ENCODE assay signal across 19 cellular contexts in the genomic region with DNA sequence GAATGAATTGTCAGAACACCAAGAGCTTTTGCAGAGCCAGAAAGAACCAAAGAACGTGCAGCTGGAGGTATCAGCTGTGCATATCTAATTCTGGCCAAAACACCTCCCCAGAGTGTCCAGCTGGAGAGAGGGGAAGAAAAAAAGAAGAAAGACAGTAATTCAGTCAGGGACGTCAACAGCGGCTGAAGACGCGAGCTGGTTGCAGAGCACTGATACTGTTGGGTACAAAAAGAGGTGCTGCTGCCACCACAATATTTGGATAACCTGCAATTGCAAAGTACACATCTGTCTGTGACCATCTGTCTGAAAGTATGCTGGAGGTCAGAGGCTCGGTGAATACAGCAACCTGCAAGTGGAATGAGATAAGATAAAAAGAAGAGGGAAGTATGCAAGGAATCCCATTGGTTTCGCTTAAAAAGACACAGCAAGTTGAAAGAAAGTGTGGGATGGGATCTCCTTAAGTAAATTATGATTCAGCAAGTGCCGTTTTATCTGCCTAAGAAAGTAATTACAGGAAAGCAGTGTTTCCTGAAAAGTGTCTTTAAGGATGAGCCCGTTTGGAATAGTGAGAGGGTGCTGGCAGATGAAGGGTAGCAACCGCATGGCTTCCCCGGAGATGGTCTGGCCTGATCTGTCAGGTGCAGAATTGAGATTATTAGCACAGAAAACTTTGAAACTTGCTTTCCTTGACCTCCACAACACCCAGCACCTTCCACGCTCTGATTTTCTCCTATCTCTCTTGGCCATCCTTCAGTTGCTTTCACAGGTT.
DNase-seq lines count a peak whose midpoint lies in the region; ATAC-seq, FAIRE-seq and TF ChIP-seq lines count a peak whose summit lies in the region.
"Had no signal": no experiment of that assay in that cellular context is flagged by ENCODE, and none has a peak within 500 bp of the region (broad histone marks: within the 10 kb centered on the region; RNA-seq: fewer than 3 reads in every experiment).

No MANE protein-coding gene starts in this region.

- no peaks in the 10 kb centered on the region for H4K20me1 ChIP-seq in PC-3 (ENCODE audit: low read length)

- ATAC-seq in HG02759 (IDR thresholded peaks at IDR 0.05; ENCODE audit: unreplicated experiment) (peak; percentile 31), PC-3 (no peak), right lobe of liver (peak; percentile 58 to 91 (median 82))
- ATAC-seq: body of pancreas, esophagus mucosa had no signal

- DNase-seq in GM12892 (ENCODE audit: insufficient read length): no peak
- DNase-seq in PC-3: peak; percentile 16
- DNase-seq in right lobe of liver: no peak
- no peak for DNase-seq in LoVo (ENCODE audit: low spot score)
- DNase-seq in NCI-H526 treated with DMSO at 0.1 percent for 48 hours (lab: John Stamatoyannopoulos, UW): no peak
- DNase-seq in GM19240 (ENCODE audit: insufficient read length, low spot score): no peak
- no peak for DNase-seq in HCEC 1CT
- DNase-seq: activated CD4-positive, CD25-positive, alpha-beta regulatory T cell; activated naive CD4-positive, alpha-beta T cell; BE2C; body of pancreas; dermis blood vessel endothelial cell; NCI-H2107; sigmoid colon; T-helper 1 cell had no signal

- TF ChIP-seq POLR2A in GM12892 (IDR thresholded peaks at IDR 0.05; ENCODE audit: low read depth, low read length): no peak
- TF ChIP-seq POLR2A in right lobe of liver (IDR thresholded peaks at IDR 0.05): no peak

- no peaks in the 10 kb centered on the region for H3F3A ChIP-seq in PC-3 (ENCODE audit: low read length, unreplicated experiment)

- H3K36me3 ChIP-seq in PC-3 (ENCODE audit: low read depth, low read length): no peaks in the 10 kb centered on the region
- no peaks in the 10 kb centered on the region for H3K36me3 ChIP-seq in right lobe of liver
- H3K36me3 ChIP-seq: BE2C, sigmoid colon had no signal

- no peaks in the 10 kb centered on the region for H3K79me2 ChIP-seq in PC-3 (ENCODE audit: low read length)

- TF ChIP-seq CTCF in PC-3 (conservative IDR thresholded peaks at IDR 0.05; ENCODE audit: low read depth, low read length) (no peak), right lobe of liver (IDR thresholded peaks at IDR 0.05) (no peak)

- no TSS peak for BruUV-seq in PC-3 (replicated peaks; lab: Mats Ljungman, UMichigan)

- peak overlapping the region; percentile 42 for H3K4me2 ChIP-seq in PC-3 (ENCODE audit: low read length)

- H3K4me1 ChIP-seq in PC-3 (ENCODE audit: insufficient read depth, low read length) (peaks cover 27% of the 10 kb centered on the region), right lobe of liver (peaks cover 0 to 7% (median 0%) of the 10 kb centered on the region in 4 donors)
- H3K4me1 ChIP-seq: BE2C, sigmoid colon had no signal

- intact Hi-C loops in PC-3 (cut with micrococcal nuclease): no loop called here
- intact Hi-C loops in right lobe of liver (cut with DNase I): no loop called here

- POLR2A ChIA-PET in PC-3 (lab: Charles Lee; ENCODE audit: unreplicated experiment): interaction anchor here (0.6 kb wide), 1 partner anchor 189 kb away, joined by 5 read pairs; no protein-coding TSS in a partner anchor

- peak; percentile 72 for FAIRE-seq in GM12892 (lab: Jason Lieb, UNC)
- FAIRE-seq: HTR-8/SVneo, keratinocyte had no signal

- H3K4me3 ChIP-seq in PC-3 (ENCODE audit: low read length): no peak overlapping the region
- no peak overlapping the region for H3K4me3 ChIP-seq in right lobe of liver
- H3K4me3 ChIP-seq: body of pancreas, sigmoid colon had no signal

- H2AFZ ChIP-seq in PC-3 (ENCODE audit: low read length): no peak overlapping the region

- CTCF ChIA-PET in PC-3 (lab: Charles Lee): no interaction called here

- 0 out of 2 replicates have a peak overlapping the region, but pooled peaks have one; percentile 8 for H3K27ac ChIP-seq in PC-3 (ENCODE audit: low read length)
- H3K27ac ChIP-seq in right lobe of liver: no peak overlapping the region
- H3K27ac ChIP-seq: body of pancreas, sigmoid colon had no signal

- H3K9me3 ChIP-seq in PC-3 (ENCODE audit: low read length) (no peaks in the 10 kb centered on the region), right lobe of liver (no peaks in the 10 kb centered on the region)
- H3K9me3 ChIP-seq: BE2C, body of pancreas, sigmoid colon had no signal

- no peaks in the 10 kb centered on the region for H3K9me2 ChIP-seq in PC-3 (replicated peaks; ENCODE audit: low read length)

- no peak overlapping the region for H3K9ac ChIP-seq in PC-3 (ENCODE audit: low read length)

- 16% methylated on average over 11 of the region's 12 CpGs for WGBS in right lobe of liver (ENCODE audit: insufficient coverage, low coverage, low lambda C conversion rate, missing lambda C conversion rate)

- no peaks in the 10 kb centered on the region for H3K27me3 ChIP-seq in PC-3 (ENCODE audit: low read length)
- H3K27me3 ChIP-seq in right lobe of liver: no peaks in the 10 kb centered on the region
- H3K27me3 ChIP-seq: BE2C, body of pancreas, sigmoid colon had no signal
